ENCODE assay signal across 1 cellular context in the genomic region with DNA sequence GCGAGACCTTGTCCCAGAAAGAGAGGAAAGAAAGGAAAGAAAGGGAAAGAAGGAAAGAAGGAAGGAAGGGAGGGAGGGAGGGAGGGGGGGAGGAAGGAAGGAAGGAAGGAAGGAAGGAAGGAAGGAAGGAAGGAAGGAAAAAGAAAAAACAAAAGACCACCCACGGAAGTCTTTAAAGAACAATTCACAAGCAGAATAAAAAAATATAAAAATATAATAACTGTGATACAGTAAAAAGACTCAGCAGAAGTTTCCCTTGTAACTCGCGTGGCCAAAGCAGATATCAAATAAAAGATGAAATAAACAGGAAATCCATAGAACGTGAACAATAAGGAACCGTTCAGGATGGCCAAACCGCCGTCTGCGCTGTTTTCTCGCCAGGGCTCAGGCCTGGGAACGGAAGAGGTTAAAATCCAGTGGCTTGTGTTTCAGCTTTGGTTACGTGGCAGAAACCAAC.
TF ChIP-seq lines count a peak whose summit lies in the region.

No MANE protein-coding gene starts in this region.

TF ChIP-seq in GM12878, 131 proteins besides CTCF, POLR2A, EP300 and RAD21 (continued from another document and continues in another):
- TF ChIP-seq, protein P1, sequence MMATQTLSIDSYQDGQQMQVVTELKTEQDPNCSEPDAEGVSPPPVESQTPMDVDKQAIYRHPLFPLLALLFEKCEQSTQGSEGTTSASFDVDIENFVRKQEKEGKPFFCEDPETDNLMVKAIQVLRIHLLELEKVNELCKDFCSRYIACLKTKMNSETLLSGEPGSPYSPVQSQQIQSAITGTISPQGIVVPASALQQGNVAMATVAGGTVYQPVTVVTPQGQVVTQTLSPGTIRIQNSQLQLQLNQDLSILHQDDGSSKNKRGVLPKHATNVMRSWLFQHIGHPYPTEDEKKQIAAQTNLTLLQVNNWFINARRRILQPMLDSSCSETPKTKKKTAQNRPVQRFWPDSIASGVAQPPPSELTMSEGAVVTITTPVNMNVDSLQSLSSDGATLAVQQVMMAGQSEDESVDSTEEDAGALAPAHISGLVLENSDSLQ (IDR thresholded peaks at IDR 0.05), result no peak
- no peak for TF ChIP-seq HCFC1 (IDR thresholded peaks at IDR 0.05; ENCODE audit: low read length)
- TF ChIP-seq MAX (IDR thresholded peaks at IDR 0.05; ENCODE audit: low read depth, low read length), result no peak
- peak; percentile 82 for TF ChIP-seq EED (IDR thresholded peaks at IDR 0.05; ENCODE audit: low read depth)
- TF ChIP-seq ZBTB4 (CRISPR knock-in tag; IDR thresholded peaks at IDR 0.05), result no peak
- TF ChIP-seq STAT3 (IDR thresholded peaks at IDR 0.05; ENCODE audit: low read depth, low read length), result no peak
- TF ChIP-seq TARDBP (IDR thresholded peaks at IDR 0.05; ENCODE audit: borderline replicate concordance), result no peak
- TF ChIP-seq SPI1 (IDR thresholded peaks at IDR 0.05; ENCODE audit: borderline replicate concordance, insufficient read depth, low read depth, low read length), result no peak
- TF ChIP-seq SUPT20H (IDR thresholded peaks at IDR 0.05; ENCODE audit: borderline replicate concordance, control insufficient read depth, low read depth, low read length), result no peak
- TF ChIP-seq EGR1 (IDR thresholded peaks at IDR 0.05; ENCODE audit: borderline replicate concordance in 1 of 2, low read depth in 2 of 2, low read length in 2 of 2), result no peak
- TF ChIP-seq, protein P2, sequence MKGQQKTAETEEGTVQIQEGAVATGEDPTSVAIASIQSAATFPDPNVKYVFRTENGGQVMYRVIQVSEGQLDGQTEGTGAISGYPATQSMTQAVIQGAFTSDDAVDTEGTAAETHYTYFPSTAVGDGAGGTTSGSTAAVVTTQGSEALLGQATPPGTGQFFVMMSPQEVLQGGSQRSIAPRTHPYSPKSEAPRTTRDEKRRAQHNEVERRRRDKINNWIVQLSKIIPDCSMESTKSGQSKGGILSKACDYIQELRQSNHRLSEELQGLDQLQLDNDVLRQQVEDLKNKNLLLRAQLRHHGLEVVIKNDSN (IDR thresholded peaks at IDR 0.05; ENCODE audit: borderline replicate concordance, extremely low read length, insufficient read depth, low read depth, low read length), result no peak
- TF ChIP-seq TCF3 (IDR thresholded peaks at IDR 0.05; ENCODE audit: borderline replicate concordance, insufficient read depth, low read depth, low read length), result no peak
- TF ChIP-seq GABPA (IDR thresholded peaks at IDR 0.05; ENCODE audit: low read depth), result 0 out of 2 replicates have a peak, but pooled peaks have one; percentile 25
- TF ChIP-seq POLR2AphosphoS2 (IDR thresholded peaks at IDR 0.05; ENCODE audit: low read depth, low read length), result no peak
- no peak for TF ChIP-seq ASH2L (IDR thresholded peaks at IDR 0.05; ENCODE audit: borderline replicate concordance, low read depth)
- 0 out of 2 replicates have a peak, but pooled peaks have one; percentile 21 for TF ChIP-seq MLLT1 (IDR thresholded peaks at IDR 0.05)
- TF ChIP-seq, protein P3, sequence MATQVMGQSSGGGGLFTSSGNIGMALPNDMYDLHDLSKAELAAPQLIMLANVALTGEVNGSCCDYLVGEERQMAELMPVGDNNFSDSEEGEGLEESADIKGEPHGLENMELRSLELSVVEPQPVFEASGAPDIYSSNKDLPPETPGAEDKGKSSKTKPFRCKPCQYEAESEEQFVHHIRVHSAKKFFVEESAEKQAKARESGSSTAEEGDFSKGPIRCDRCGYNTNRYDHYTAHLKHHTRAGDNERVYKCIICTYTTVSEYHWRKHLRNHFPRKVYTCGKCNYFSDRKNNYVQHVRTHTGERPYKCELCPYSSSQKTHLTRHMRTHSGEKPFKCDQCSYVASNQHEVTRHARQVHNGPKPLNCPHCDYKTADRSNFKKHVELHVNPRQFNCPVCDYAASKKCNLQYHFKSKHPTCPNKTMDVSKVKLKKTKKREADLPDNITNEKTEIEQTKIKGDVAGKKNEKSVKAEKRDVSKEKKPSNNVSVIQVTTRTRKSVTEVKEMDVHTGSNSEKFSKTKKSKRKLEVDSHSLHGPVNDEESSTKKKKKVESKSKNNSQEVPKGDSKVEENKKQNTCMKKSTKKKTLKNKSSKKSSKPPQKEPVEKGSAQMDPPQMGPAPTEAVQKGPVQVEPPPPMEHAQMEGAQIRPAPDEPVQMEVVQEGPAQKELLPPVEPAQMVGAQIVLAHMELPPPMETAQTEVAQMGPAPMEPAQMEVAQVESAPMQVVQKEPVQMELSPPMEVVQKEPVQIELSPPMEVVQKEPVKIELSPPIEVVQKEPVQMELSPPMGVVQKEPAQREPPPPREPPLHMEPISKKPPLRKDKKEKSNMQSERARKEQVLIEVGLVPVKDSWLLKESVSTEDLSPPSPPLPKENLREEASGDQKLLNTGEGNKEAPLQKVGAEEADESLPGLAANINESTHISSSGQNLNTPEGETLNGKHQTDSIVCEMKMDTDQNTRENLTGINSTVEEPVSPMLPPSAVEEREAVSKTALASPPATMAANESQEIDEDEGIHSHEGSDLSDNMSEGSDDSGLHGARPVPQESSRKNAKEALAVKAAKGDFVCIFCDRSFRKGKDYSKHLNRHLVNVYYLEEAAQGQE (IDR thresholded peaks at IDR 0.05; ENCODE audit: low read depth, low read length), result no peak; the same call in 1 of the 2 replicates
- TF ChIP-seq, protein P4, sequence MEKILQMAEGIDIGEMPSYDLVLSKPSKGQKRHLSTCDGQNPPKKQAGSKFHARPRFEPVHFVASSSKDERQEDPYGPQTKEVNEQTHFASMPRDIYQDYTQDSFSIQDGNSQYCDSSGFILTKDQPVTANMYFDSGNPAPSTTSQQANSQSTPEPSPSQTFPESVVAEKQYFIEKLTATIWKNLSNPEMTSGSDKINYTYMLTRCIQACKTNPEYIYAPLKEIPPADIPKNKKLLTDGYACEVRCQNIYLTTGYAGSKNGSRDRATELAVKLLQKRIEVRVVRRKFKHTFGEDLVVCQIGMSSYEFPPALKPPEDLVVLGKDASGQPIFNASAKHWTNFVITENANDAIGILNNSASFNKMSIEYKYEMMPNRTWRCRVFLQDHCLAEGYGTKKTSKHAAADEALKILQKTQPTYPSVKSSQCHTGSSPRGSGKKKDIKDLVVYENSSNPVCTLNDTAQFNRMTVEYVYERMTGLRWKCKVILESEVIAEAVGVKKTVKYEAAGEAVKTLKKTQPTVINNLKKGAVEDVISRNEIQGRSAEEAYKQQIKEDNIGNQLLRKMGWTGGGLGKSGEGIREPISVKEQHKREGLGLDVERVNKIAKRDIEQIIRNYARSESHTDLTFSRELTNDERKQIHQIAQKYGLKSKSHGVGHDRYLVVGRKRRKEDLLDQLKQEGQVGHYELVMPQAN (conservative IDR thresholded peaks at IDR 0.05), result no peak
- TF ChIP-seq BHLHE40 (IDR thresholded peaks at IDR 0.05; ENCODE audit: borderline replicate concordance in 1 of 2, low read depth in 2 of 2, low read length in 1 of 2), result 0 out of 4 replicates have a peak, but pooled peaks of 1 of the 2 experiments have one; percentile 44
- no peak for TF ChIP-seq KAT2A (conservative IDR thresholded peaks at IDR 0.05; ENCODE audit: control insufficient read depth, low read depth, low read length)
- TF ChIP-seq, protein P5, sequence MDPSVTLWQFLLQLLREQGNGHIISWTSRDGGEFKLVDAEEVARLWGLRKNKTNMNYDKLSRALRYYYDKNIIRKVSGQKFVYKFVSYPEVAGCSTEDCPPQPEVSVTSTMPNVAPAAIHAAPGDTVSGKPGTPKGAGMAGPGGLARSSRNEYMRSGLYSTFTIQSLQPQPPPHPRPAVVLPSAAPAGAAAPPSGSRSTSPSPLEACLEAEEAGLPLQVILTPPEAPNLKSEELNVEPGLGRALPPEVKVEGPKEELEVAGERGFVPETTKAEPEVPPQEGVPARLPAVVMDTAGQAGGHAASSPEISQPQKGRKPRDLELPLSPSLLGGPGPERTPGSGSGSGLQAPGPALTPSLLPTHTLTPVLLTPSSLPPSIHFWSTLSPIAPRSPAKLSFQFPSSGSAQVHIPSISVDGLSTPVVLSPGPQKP (IDR thresholded peaks at IDR 0.05; ENCODE audit: low read depth, low read length), result no peak
- no peak for TF ChIP-seq HDAC6 (IDR thresholded peaks at IDR 0.05; ENCODE audit: unreplicated experiment)
- TF ChIP-seq, protein P6, sequence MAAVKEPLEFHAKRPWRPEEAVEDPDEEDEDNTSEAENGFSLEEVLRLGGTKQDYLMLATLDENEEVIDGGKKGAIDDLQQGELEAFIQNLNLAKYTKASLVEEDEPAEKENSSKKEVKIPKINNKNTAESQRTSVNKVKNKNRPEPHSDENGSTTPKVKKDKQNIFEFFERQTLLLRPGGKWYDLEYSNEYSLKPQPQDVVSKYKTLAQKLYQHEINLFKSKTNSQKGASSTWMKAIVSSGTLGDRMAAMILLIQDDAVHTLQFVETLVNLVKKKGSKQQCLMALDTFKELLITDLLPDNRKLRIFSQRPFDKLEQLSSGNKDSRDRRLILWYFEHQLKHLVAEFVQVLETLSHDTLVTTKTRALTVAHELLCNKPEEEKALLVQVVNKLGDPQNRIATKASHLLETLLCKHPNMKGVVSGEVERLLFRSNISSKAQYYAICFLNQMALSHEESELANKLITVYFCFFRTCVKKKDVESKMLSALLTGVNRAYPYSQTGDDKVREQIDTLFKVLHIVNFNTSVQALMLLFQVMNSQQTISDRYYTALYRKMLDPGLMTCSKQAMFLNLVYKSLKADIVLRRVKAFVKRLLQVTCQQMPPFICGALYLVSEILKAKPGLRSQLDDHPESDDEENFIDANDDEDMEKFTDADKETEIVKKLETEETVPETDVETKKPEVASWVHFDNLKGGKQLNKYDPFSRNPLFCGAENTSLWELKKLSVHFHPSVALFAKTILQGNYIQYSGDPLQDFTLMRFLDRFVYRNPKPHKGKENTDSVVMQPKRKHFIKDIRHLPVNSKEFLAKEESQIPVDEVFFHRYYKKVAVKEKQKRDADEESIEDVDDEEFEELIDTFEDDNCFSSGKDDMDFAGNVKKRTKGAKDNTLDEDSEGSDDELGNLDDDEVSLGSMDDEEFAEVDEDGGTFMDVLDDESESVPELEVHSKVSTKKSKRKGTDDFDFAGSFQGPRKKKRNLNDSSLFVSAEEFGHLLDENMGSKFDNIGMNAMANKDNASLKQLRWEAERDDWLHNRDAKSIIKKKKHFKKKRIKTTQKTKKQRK (IDR thresholded peaks at IDR 0.05; ENCODE audit: low read depth, low read length), result no peak
- TF ChIP-seq CBX3 (IDR thresholded peaks at IDR 0.05; ENCODE audit: borderline replicate concordance, low read depth), result no peak
- no peak for TF ChIP-seq HSF1 (IDR thresholded peaks at IDR 0.05; ENCODE audit: low read depth, low read length)
- no peak for TF ChIP-seq SREBF1 (IDR thresholded peaks at IDR 0.05; ENCODE audit: low read length)
- TF ChIP-seq BACH1 (IDR thresholded peaks at IDR 0.05; ENCODE audit: borderline replicate concordance), result no peak
- no peak for TF ChIP-seq SMARCA5 (IDR thresholded peaks at IDR 0.05)
